ENCODE assay signal across 1 cellular context in the genomic region with DNA sequence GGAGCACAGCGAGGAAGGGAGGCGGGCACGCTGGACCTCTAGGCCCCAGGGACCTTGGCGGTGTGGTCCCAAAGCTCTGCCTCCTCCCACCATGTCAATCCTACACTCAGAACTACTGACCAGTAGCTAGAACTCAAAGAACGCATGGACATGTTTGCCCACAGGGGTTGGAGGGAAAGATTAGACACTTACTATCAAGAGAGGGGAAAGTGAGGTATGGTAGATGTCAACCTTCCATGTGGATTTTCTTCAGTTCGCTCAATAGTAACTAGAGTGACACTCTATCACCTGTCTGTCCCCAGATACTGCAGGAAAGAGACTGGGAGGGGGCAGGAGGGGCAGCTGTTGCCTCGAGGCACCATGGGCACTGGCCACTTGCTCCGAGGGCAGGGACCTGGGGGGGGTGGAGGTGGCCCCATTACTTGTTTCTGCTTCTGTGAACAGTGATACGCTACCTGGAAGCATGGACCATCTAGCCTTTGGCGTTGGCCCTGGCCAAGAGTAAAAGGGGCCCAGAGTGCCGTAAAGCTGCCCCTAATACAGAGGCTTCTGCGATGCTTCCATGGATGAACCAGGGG.
TF ChIP-seq lines count a peak whose summit lies in the region.

No MANE protein-coding gene starts in this region.

TF ChIP-seq in H1, 55 proteins besides CTCF, POLR2A, EP300 and RAD21:
- no peak for TF ChIP-seq CEBPB (IDR thresholded peaks at IDR 0.05; ENCODE audit: low read depth, low read length)
- no peak for TF ChIP-seq KDM1A (IDR thresholded peaks at IDR 0.05; ENCODE audit: borderline replicate concordance, low read length)
- 0 out of 4 replicates have a peak, but pooled peaks of 1 of the 2 experiments have one; percentile 5 for TF ChIP-seq SIN3A (conservative IDR thresholded peaks at IDR 0.05 in 1 of 2, IDR thresholded peaks at IDR 0.05 in 1 of 2; ENCODE audit: low read depth in 1 of 2, low read length in 2 of 2)
